Comparison of ENCODE assay signal across 9 cellular contexts in genomic region chr17:16872836-16873653, GRCh38.
A peak's percentile ranks its signal among the peaks of the same experiment; 100 is the strongest.
DNase-seq lines count a peak whose midpoint lies in the region; ATAC-seq and TF ChIP-seq lines count a peak whose summit lies in the region.
"Had no signal": no experiment of that assay in that cellular context is flagged by ENCODE, and none has a peak within 500 bp of the region (broad histone marks: within the 10 kb centered on the region; RNA-seq: fewer than 3 reads in every experiment).

No MANE protein-coding gene starts in this region.

- no peak overlapping the region for H3K4me3 Mint-ChIP-seq in activated CD8-positive, alpha-beta T cell treated with anti-CD3 and anti-CD28 coated beads for 36 hours
- H3K4me3 Mint-ChIP-seq: CD4-positive, CD25-positive, alpha-beta regulatory T cell had no signal

- DNase-seq in NCI-H2196 (lab: John Stamatoyannopoulos, UW; ENCODE audit: unreplicated experiment) (peak; percentile 18), NCI-H2196 treated with DMSO at 0.1 percent for 48 hours (lab: John Stamatoyannopoulos, UW; ENCODE audit: unreplicated experiment) (no peak), MM.1S (peak; percentile 28), left ventricle myocardium inferior (no peak), medulla oblongata (ENCODE audit: extremely low spot score) (no peak)
- peak; percentile 64 for DNase-seq in activated CD8-positive, alpha-beta T cell treated with anti-CD3 and anti-CD28 coated beads for 36 hours
- DNase-seq in stimulated activated CD4-positive, alpha-beta T cell treated with anti-CD3 and anti-CD28 coated beads, Interleukin-2, amount 100 ng/mL, for 24 hours: peak; percentile 42 to 63

- H3K27me3 Mint-ChIP-seq in activated CD8-positive, alpha-beta T cell treated with anti-CD3 and anti-CD28 coated beads for 36 hours: peaks cover 1% of the 10 kb centered on the region

- CTCF ChIA-PET in activated CD8-positive, alpha-beta T cell treated with anti-CD3 and anti-CD28 coated beads for 36 hours (lab: Charles Lee): no interaction called here

- no peaks in the 10 kb centered on the region for H3F3A ChIP-seq in MM.1S (ENCODE audit: insufficient read depth, low read length)

- intact Hi-C loops in activated CD8-positive, alpha-beta T cell treated with anti-CD3 and anti-CD28 coated beads for 36 hours (cut with micrococcal nuclease): no loop called here
- intact Hi-C loops in left ventricle myocardium inferior (cut with micrococcal nuclease): no loop called here

- no peak overlapping the region for H3K4me2 ChIP-seq in MM.1S (ENCODE audit: low read depth, low read length)

- no peak overlapping the region for H3K27ac Mint-ChIP-seq in activated CD8-positive, alpha-beta T cell treated with anti-CD3 and anti-CD28 coated beads for 36 hours
- H3K27ac Mint-ChIP-seq: CD4-positive, CD25-positive, alpha-beta regulatory T cell had no signal

- H3K4me1 ChIP-seq in MM.1S (ENCODE audit: low read length) (no peaks in the 10 kb centered on the region), left ventricle myocardium inferior (no peaks in the 10 kb centered on the region)

- POLR2A ChIA-PET in activated CD8-positive, alpha-beta T cell treated with anti-CD3 and anti-CD28 coated beads for 36 hours (lab: Charles Lee): interaction anchor here (0.6 kb wide), 1 partner anchor 110 kb away, joined by 3 read pairs; no protein-coding TSS in a partner anchor

- H3K36me3 ChIP-seq in MM.1S (replicated peaks; ENCODE audit: insufficient read depth, low read length) (no peaks in the 10 kb centered on the region), left ventricle myocardium inferior (no peaks in the 10 kb centered on the region)

- peaks cover 3% of the 10 kb centered on the region for H3K9me3 Mint-ChIP-seq in activated CD8-positive, alpha-beta T cell treated with anti-CD3 and anti-CD28 coated beads for 36 hours

- no peaks in the 10 kb centered on the region for H4K20me1 ChIP-seq in MM.1S (ENCODE audit: insufficient read depth, low read length)

- TF ChIP-seq CTCF in MM.1S (IDR thresholded peaks at IDR 0.05; ENCODE audit: low read length): peak; percentile 71
- TF ChIP-seq CTCF in activated CD8-positive, alpha-beta T cell treated with anti-CD3 and anti-CD28 coated beads for 36 hours (IDR thresholded peaks at IDR 0.05): peak; percentile 81
- TF ChIP-seq CTCF in left ventricle myocardium inferior (IDR thresholded peaks at IDR 0.05; ENCODE audit: borderline replicate concordance): peak; percentile 53

- no peaks in the 10 kb centered on the region for H3K4me1 Mint-ChIP-seq in activated CD8-positive, alpha-beta T cell treated with anti-CD3 and anti-CD28 coated beads for 36 hours (ENCODE audit: low read depth)
- H3K4me1 Mint-ChIP-seq: CD4-positive, CD25-positive, alpha-beta regulatory T cell had no signal

- no peak overlapping the region for H3K27ac ChIP-seq in MM.1S (ENCODE audit: low read length)
- H3K27ac ChIP-seq in left ventricle myocardium inferior (replicated peaks): no peak overlapping the region

- no peak overlapping the region for H3K9ac ChIP-seq in MM.1S (ENCODE audit: low read length)

- peak; percentile 89 for ATAC-seq in activated CD8-positive, alpha-beta T cell treated with anti-CD3 and anti-CD28 coated beads for 36 hours
- no peak for ATAC-seq in GM21447 (IDR thresholded peaks at IDR 0.05; ENCODE audit: unreplicated experiment)

- H3K4me3 ChIP-seq in MM.1S (ENCODE audit: low read length) (no peak overlapping the region), left ventricle myocardium inferior (no peak overlapping the region)

- H3K36me3 Mint-ChIP-seq in activated CD8-positive, alpha-beta T cell treated with anti-CD3 and anti-CD28 coated beads for 36 hours (ENCODE audit: low read depth): no peaks in the 10 kb centered on the region
- H3K36me3 Mint-ChIP-seq: CD4-positive, CD25-positive, alpha-beta regulatory T cell had no signal

- H3K9me2 ChIP-seq in MM.1S (replicated peaks; ENCODE audit: insufficient read depth, low read length): no peaks in the 10 kb centered on the region

- H3K9me3 ChIP-seq in MM.1S (replicated peaks; ENCODE audit: insufficient read depth, low read length): no peaks in the 10 kb centered on the region
- H3K9me3 ChIP-seq in left ventricle myocardium inferior (replicated peaks): peaks cover 11% of the 10 kb centered on the region

- H2AFZ ChIP-seq in MM.1S (ENCODE audit: low read length): no peak overlapping the region

- H3K27me3 ChIP-seq in MM.1S (replicated peaks; ENCODE audit: insufficient read depth, low read length): no peaks in the 10 kb centered on the region; the same call in 1 of the 2 replicates
- H3K27me3 ChIP-seq in left ventricle myocardium inferior (ENCODE audit: low read depth): peaks cover 11% of the 10 kb centered on the region

- H3K79me2 ChIP-seq in MM.1S (ENCODE audit: low read length): no peaks in the 10 kb centered on the region

Comparison
In these comparisons a context has a peak if more than half of its experiments do, and no peak if none do; other contexts are left out.
1. DNase-seq: peak in NCI-H2196 (single experiment), MM.1S (single experiment), activated CD8-positive, alpha-beta T cell treated with anti-CD3 and anti-CD28 coated beads for 36 hours (single experiment) and stimulated activated CD4-positive, alpha-beta T cell treated with anti-CD3 and anti-CD28 coated beads, Interleukin-2, amount 100 ng/mL, for 24 hours (2 of 2); none in NCI-H2196 treated with DMSO at 0.1 percent for 48 hours (single experiment), left ventricle myocardium inferior (single experiment) and medulla oblongata (single experiment).
2. Peak in every context shown above with its lines, with median percentiles within 50 percentile points of each other: CTCF ChIP-seq.